ENCODE assay signal across 13 cellular contexts in the genomic region with DNA sequence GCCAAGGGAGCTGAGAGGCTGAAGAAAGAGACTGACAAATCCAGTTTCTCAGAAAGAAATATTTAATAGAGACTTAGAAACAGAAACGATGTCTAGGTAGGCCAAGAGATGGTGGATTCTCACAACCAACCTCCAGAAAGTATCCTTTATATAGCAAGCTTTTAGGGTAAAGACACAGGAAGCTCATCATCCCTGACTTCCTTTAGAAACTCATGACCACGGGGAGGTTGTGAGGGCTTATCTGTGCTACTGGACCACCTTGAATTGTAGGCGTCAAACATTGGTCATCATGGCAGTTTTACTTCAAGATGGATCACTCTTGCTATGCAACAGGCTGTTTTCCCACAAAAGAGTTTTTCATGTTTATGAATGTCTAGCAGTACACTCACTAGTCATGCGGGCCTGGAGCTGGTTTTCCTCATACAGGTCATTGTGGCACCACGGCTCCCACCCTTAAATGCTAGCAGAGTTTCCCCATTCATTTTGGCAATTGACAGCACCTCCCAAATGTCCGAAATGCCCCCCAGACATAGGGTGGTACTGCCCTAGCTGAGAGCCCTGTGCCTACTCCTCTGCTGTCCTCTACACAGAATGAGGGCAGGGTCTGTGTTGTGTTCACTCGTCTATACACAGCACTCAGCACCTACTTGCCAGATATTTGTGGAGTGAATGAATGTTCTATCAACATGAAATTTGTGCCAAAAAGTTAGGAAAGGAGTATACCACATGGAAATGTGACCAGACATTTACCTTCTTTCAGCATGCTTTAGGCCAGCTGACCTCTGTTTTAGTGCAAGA. TPM values are rescaled to one million over a fixed set of nuclear protein-coding genes. Genes with fewer than 3 reads are reported as not detected.
DNase-seq lines count a peak whose midpoint lies in the region; ATAC-seq, FAIRE-seq and TF ChIP-seq lines count a peak whose summit lies in the region.
"Had no signal": no experiment of that assay in that cellular context is flagged by ENCODE, and none has a peak within 500 bp of the region (broad histone marks: within the 10 kb centered on the region; RNA-seq: fewer than 3 reads in every experiment).

No MANE protein-coding gene starts in this region.

- FAIRE-seq in HepG2 (lab: Jason Lieb, UNC), result peak; percentile 8

- DNase-seq in HepG2 (ENCODE audit: low spot score) (no peak), NCI-H345 treated with DMSO at 0.1 percent for 48 hours (lab: John Stamatoyannopoulos, UW; ENCODE audit: unreplicated experiment) (no peak), Kasumi-1 (lab: John Stamatoyannopoulos, UW) (no peak), epidermal melanocyte (ENCODE audit: insufficient read length, low spot score) (no peak)
- DNase-seq in stimulated activated naive CD8-positive, alpha-beta T cell treated with anti-CD3 and anti-CD28 coated beads, Interleukin-15, Interleukin-2, amounts not matched to agents 100 U/mL and 50 U/mL, for 24 hours, result no peak
- DNase-seq: activated CD4-positive, alpha-beta T cell treated with anti-CD3 and anti-CD28 coated beads for 1 hour; activated gamma-delta T cell treated with Interleukin-2 at 50 U/mL for 16 hours; stimulated activated naive CD4-positive, alpha-beta T cell had no signal

- H3K4me2 ChIP-seq in HepG2 (ENCODE audit: low read depth, low read length), result no peak overlapping the region
- H3K4me2 ChIP-seq: GM23338 had no signal

- H4K20me1 ChIP-seq in HepG2 (ENCODE audit: insufficient read depth, low read length), result no peaks in the 10 kb centered on the region

- no peaks in the 10 kb centered on the region for H3K79me2 ChIP-seq in HepG2 (ENCODE audit: insufficient read depth, low read length)

- peaks cover 9 to 10% of the 10 kb centered on the region in 2 experiments; a peak in 2 of 3 replicates for H3K36me3 ChIP-seq in HEK293 (ENCODE audit: control insufficient read depth in 2 of 2, insufficient read depth in 1 of 2, low read length in 2 of 2)
- H3K36me3 ChIP-seq in HepG2 (replicated peaks in 1 of 2; ENCODE audit: control insufficient read depth in 1 of 2, insufficient read depth in 2 of 2, low read length in 2 of 2), result no peaks in the 10 kb centered on the region
- H3K36me3 ChIP-seq in subcutaneous abdominal adipose tissue (ENCODE audit: control insufficient read depth in 5 of 5, insufficient read depth in 5 of 5, low read length in 5 of 5), result peaks cover 2 to 15% (median 6%) of the 10 kb centered on the region in 5 donors

- H3K4me3 ChIP-seq in HEK293 (ENCODE audit: low read depth, low read length), result no peak overlapping the region
- no peak overlapping the region for H3K4me3 ChIP-seq in HepG2 (replicated peaks in 1 of 3; ENCODE audit: insufficient read depth in 1 of 3, low read depth in 2 of 3, low read length in 3 of 3)
- no peak overlapping the region for H3K4me3 ChIP-seq in subcutaneous abdominal adipose tissue (ENCODE audit: low read depth in 1 of 5, low read length in 5 of 5)
- H3K4me3 ChIP-seq: GM23338, SJSA1 had no signal

- H3K9me3 ChIP-seq in HEK293 (ENCODE audit: control insufficient read depth, insufficient read depth, low read depth, low read length) (no peaks in the 10 kb centered on the region), HepG2 (ENCODE audit: low read length) (no peaks in the 10 kb centered on the region), subcutaneous abdominal adipose tissue (ENCODE audit: control insufficient read depth in 5 of 5, low read length in 5 of 5) (no peaks in the 10 kb centered on the region)
- H3K9me3 ChIP-seq: SJSA1 had no signal

- peaks cover 3% of the 10 kb centered on the region; the same call in 1 of the 2 replicates for H3K4me1 ChIP-seq in HEK293 (ENCODE audit: control insufficient read depth, insufficient read depth, low read length)
- no peaks in the 10 kb centered on the region for H3K4me1 ChIP-seq in HepG2 (ENCODE audit: insufficient read depth, low read length)
- H3K4me1 ChIP-seq in subcutaneous abdominal adipose tissue (ENCODE audit: control insufficient read depth in 5 of 5, insufficient read depth in 5 of 5, low read length in 5 of 5), result peaks cover 0 to 43% (median 32%) of the 10 kb centered on the region in 5 donors
- H3K4me1 ChIP-seq: SJSA1 had no signal

- H3K27me3 ChIP-seq in HepG2 (ENCODE audit: control insufficient read depth in 1 of 2, insufficient read depth in 2 of 2, low read length in 2 of 2), result no peaks in the 10 kb centered on the region
- H3K27me3 ChIP-seq in subcutaneous abdominal adipose tissue (ENCODE audit: control insufficient read depth in 5 of 5, insufficient read depth in 4 of 5, low read length in 5 of 5), result no peaks in the 10 kb centered on the region
- H3K27me3 ChIP-seq: SJSA1 had no signal

- BruUV-seq in HepG2 (replicated peaks; lab: Mats Ljungman, UMichigan), result no TSS peak

- H2AFZ ChIP-seq in HepG2 (ENCODE audit: low read length), result no peak overlapping the region
- H2AFZ ChIP-seq: GM23338 had no signal

- TF ChIP-seq RAD21 in HepG2 (CRISPR knock-in tag; IDR thresholded peaks at IDR 0.05), result no peak

- H3K9ac ChIP-seq in HepG2 (ENCODE audit: insufficient read depth, low read depth, low read length) (no peak overlapping the region), subcutaneous abdominal adipose tissue (ENCODE audit: low read length in 5 of 5) (peak overlapping the region in 1 of 5 donors; percentile 23)

- WGBS in HepG2 (ENCODE audit: low lambda C conversion rate), result 87% methylated on average over 7 of the region's 7 CpGs

- no peak overlapping the region for H3K27ac ChIP-seq in HEK293 (ENCODE audit: extremely low read depth, low read depth, low read length)
- peak overlapping the region; percentile 51 for H3K27ac ChIP-seq in angular gyrus (ENCODE audit: low read depth, low read length)
- no peak overlapping the region for H3K27ac ChIP-seq in HepG2 (ENCODE audit: extremely low read length, insufficient read depth, low read length)
- H3K27ac ChIP-seq in subcutaneous abdominal adipose tissue (ENCODE audit: low read depth, low read length), result peak overlapping the region; percentile 69
- H3K27ac ChIP-seq: SJSA1 had no signal

- intact Hi-C loops in HepG2 (cut with micrococcal nuclease; ENCODE audit: unreplicated experiment), result no loop called here

- in situ Hi-C loops in HepG2 (cut with HindIII; ENCODE audit: extremely low pct_ligation_motif_present, low pct_unique_long_range_greater_than_20kb), result no loop called here

- TF ChIP-seq EP300 in HepG2 (IDR thresholded peaks at IDR 0.05; ENCODE audit: low read depth in 2 of 2, low read length in 2 of 2) (no peak), HepG2 (CRISPR knock-in tag; IDR thresholded peaks at IDR 0.05; ENCODE audit: borderline replicate concordance) (no peak)

- ATAC-seq in HepG2, result no peak
- no peak for ATAC-seq in stimulated activated naive CD8-positive, alpha-beta T cell treated with anti-CD3 and anti-CD28 coated beads, Interleukin-15, Interleukin-2, amounts not matched to agents 100 U/mL and 50 U/mL, for 24 hours
- ATAC-seq: GM23338 had no signal

- CTCF ChIA-PET in HEK293 (lab: Yijun Ruan, JAX) (no interaction called here), HepG2 (lab: Yijun Ruan, JAX; ENCODE audit: low intra/inter-chr PET ratio, low total read pairs) (no interaction called here)

- no peak for TF ChIP-seq POLR2A in HepG2 (IDR thresholded peaks at IDR 0.05; ENCODE audit: insufficient read depth in 1 of 2, low read depth in 2 of 2, low read length in 2 of 2)

- POLR2A ChIA-PET in HEK293 (lab: Yijun Ruan, JAX) (no interaction called here), HepG2 (lab: Yijun Ruan, JAX) (no interaction called here)

- TF ChIP-seq CTCF in HEK293 (tag by site-specific recombination; IDR thresholded peaks at IDR 0.05), result no peak
- TF ChIP-seq CTCF in HepG2 (CRISPR knock-in tag; IDR thresholded peaks at IDR 0.05), result no peak

RNA-seq across cellular contexts. Expression of a gene that starts 26.0 kb away (rescaled TPM):
- 2.1 and 2.4 TPM in 2 replicates for total RNA-seq in HepG2 (2016; rRNA removed; fragmentation: Illumina TruSeq; extraction: Trizol)
- total RNA-seq in HepG2 (2016; cell fraction: cytosol; rRNA removed; fragmentation: Illumina TruSeq; extraction: Trizol; ENCODE audit: low read depth), result 1.7 and 1.9 TPM in 2 replicates
- total RNA-seq in HepG2 (2016; cell fraction: insoluble cytoplasmic fraction; rRNA removed; fragmentation: Illumina TruSeq; extraction: Trizol), result 2.1 and 2.5 TPM in 2 replicates
- 4.3 and 5.3 TPM in 2 replicates for total RNA-seq in HepG2 (2016; cell fraction: membrane; rRNA removed; fragmentation: Illumina TruSeq; extraction: Trizol)
- 1.7 and 1.8 TPM in 2 replicates for total RNA-seq in HepG2 (2016; cell fraction: nucleus; rRNA removed; fragmentation: Illumina TruSeq; extraction: Trizol)
- 1.9 and 2.9 TPM in 2 replicates for polyA plus RNA-seq in HepG2 (2011; rRNA removed)
- polyA plus RNA-seq in HepG2 (2011; cell fraction: cytosol; rRNA removed), result 2.0 and 3.4 TPM in 2 replicates
- polyA plus RNA-seq in HepG2 (2011; cell fraction: nucleus; rRNA removed), result 1.9 and 2.3 TPM in 2 replicates
- 2.9 and 4.3 TPM in 2 replicates for polyA plus RNA-seq in HepG2 (2012)
- polyA plus RNA-seq in HepG2 (2016; cell fraction: cytosol; fragmentation: Illumina TruSeq; extraction: Trizol; ENCODE audit: low read depth), result 1.9 and 2.8 TPM in 2 replicates
- polyA plus RNA-seq in HepG2 (2016; cell fraction: insoluble cytoplasmic fraction; fragmentation: Illumina TruSeq; extraction: Trizol; ENCODE audit: low read depth), result 2.4 and 2.8 TPM in 2 replicates
- 3.7 and 4.6 TPM in 2 replicates for polyA plus RNA-seq in HepG2 (2016; cell fraction: membrane; fragmentation: Illumina TruSeq; extraction: Trizol; ENCODE audit: low read depth)
- 2.2 and 2.6 TPM in 2 replicates for polyA plus RNA-seq in HepG2 (2016; cell fraction: nucleus; fragmentation: Illumina TruSeq; extraction: Trizol; ENCODE audit: insufficient read depth, low read depth)
- 1.9 and 13.7 TPM in 2 replicates for polyA minus RNA-seq in HepG2 (2011; rRNA and poly(A)+ RNA removed; ENCODE audit: low replicate concordance)
- polyA minus RNA-seq in HepG2 (2011; cell fraction: cytosol; rRNA and poly(A)+ RNA removed), result 0.88 and 2.4 TPM in 2 replicates
- 2.4 and 3.1 TPM in 2 replicates for polyA minus RNA-seq in HepG2 (2011; cell fraction: nucleus; rRNA and poly(A)+ RNA removed)

RNA-seq across cellular contexts. Expression of a gene that starts 26.1 kb away (rescaled TPM):
- total RNA-seq in HepG2 (2016; rRNA removed; fragmentation: Illumina TruSeq; extraction: Trizol), result 9.9 and 10.4 TPM in 2 replicates
- 3.3 and 5.5 TPM in 2 replicates for total RNA-seq in HepG2 (2016; cell fraction: cytosol; rRNA removed; fragmentation: Illumina TruSeq; extraction: Trizol; ENCODE audit: low read depth)
- 10.0 and 12.4 TPM in 2 replicates for total RNA-seq in HepG2 (2016; cell fraction: insoluble cytoplasmic fraction; rRNA removed; fragmentation: Illumina TruSeq; extraction: Trizol)
- 13.3 and 16.6 TPM in 2 replicates for total RNA-seq in HepG2 (2016; cell fraction: membrane; rRNA removed; fragmentation: Illumina TruSeq; extraction: Trizol)
- total RNA-seq in HepG2 (2016; cell fraction: nucleus; rRNA removed; fragmentation: Illumina TruSeq; extraction: Trizol), result 9.2 and 11.0 TPM in 2 replicates
- 14.2 and 15.3 TPM in 2 replicates for polyA plus RNA-seq in HepG2 (2011; rRNA removed)
- 7.9 and 10.3 TPM in 2 replicates for polyA plus RNA-seq in HepG2 (2011; cell fraction: cytosol; rRNA removed)
- 26.2 and 28.8 TPM in 2 replicates for polyA plus RNA-seq in HepG2 (2011; cell fraction: nucleus; rRNA removed)
- polyA plus RNA-seq in HepG2 (2012), result 11.3 and 19.1 TPM in 2 replicates
- polyA plus RNA-seq in HepG2 (2016; cell fraction: cytosol; fragmentation: Illumina TruSeq; extraction: Trizol; ENCODE audit: low read depth), result 8.8 and 10.2 TPM in 2 replicates
- 14.1 and 17.4 TPM in 2 replicates for polyA plus RNA-seq in HepG2 (2016; cell fraction: insoluble cytoplasmic fraction; fragmentation: Illumina TruSeq; extraction: Trizol; ENCODE audit: low read depth)
- 15.9 and 20.9 TPM in 2 replicates for polyA plus RNA-seq in HepG2 (2016; cell fraction: membrane; fragmentation: Illumina TruSeq; extraction: Trizol; ENCODE audit: low read depth)
- polyA plus RNA-seq in HepG2 (2016; cell fraction: nucleus; fragmentation: Illumina TruSeq; extraction: Trizol; ENCODE audit: insufficient read depth, low read depth), result 19.6 and 24.7 TPM in 2 replicates
- 10.9 and 13.6 TPM in 2 replicates for polyA minus RNA-seq in HepG2 (2011; rRNA and poly(A)+ RNA removed; ENCODE audit: low replicate concordance)
- polyA minus RNA-seq in HepG2 (2011; cell fraction: cytosol; rRNA and poly(A)+ RNA removed), result 6.4 and 6.5 TPM in 2 replicates
- polyA minus RNA-seq in HepG2 (2011; cell fraction: nucleus; rRNA and poly(A)+ RNA removed), result 25.6 and 33.1 TPM in 2 replicates

RNA-seq across cellular contexts. Expression of a gene that starts 48.4 kb away (rescaled TPM):
- 37.8 and 53.2 TPM in 2 replicates for total RNA-seq in HepG2 (2016; rRNA removed; fragmentation: Illumina TruSeq; extraction: Trizol)
- 38.8 and 39.9 TPM in 2 replicates for total RNA-seq in HepG2 (2016; cell fraction: cytosol; rRNA removed; fragmentation: Illumina TruSeq; extraction: Trizol; ENCODE audit: low read depth)
- total RNA-seq in HepG2 (2016; cell fraction: insoluble cytoplasmic fraction; rRNA removed; fragmentation: Illumina TruSeq; extraction: Trizol), result 36.4 and 55.8 TPM in 2 replicates
- 48.7 and 54.0 TPM in 2 replicates for total RNA-seq in HepG2 (2016; cell fraction: membrane; rRNA removed; fragmentation: Illumina TruSeq; extraction: Trizol)
- 73.3 and 84.2 TPM in 2 replicates for total RNA-seq in HepG2 (2016; cell fraction: nucleus; rRNA removed; fragmentation: Illumina TruSeq; extraction: Trizol)
- 73.6 and 90.2 TPM in 2 replicates for polyA plus RNA-seq in HepG2 (2011; rRNA removed)
- 29.3 and 45.8 TPM in 2 replicates for polyA plus RNA-seq in HepG2 (2011; cell fraction: cytosol; rRNA removed)
- 33.9 and 45.5 TPM in 2 replicates for polyA plus RNA-seq in HepG2 (2011; cell fraction: nucleus; rRNA removed)
- polyA plus RNA-seq in HepG2 (2012), result 47.8 and 64.6 TPM in 2 replicates
- polyA plus RNA-seq in HepG2 (2016; cell fraction: cytosol; fragmentation: Illumina TruSeq; extraction: Trizol; ENCODE audit: low read depth), result 49.0 and 67.5 TPM in 2 replicates
- 39.6 and 42.5 TPM in 2 replicates for polyA plus RNA-seq in HepG2 (2016; cell fraction: insoluble cytoplasmic fraction; fragmentation: Illumina TruSeq; extraction: Trizol; ENCODE audit: low read depth)
- polyA plus RNA-seq in HepG2 (2016; cell fraction: membrane; fragmentation: Illumina TruSeq; extraction: Trizol; ENCODE audit: low read depth), result 52.4 and 65.1 TPM in 2 replicates
- 97.0 and 101 TPM in 2 replicates for polyA plus RNA-seq in HepG2 (2016; cell fraction: nucleus; fragmentation: Illumina TruSeq; extraction: Trizol; ENCODE audit: insufficient read depth, low read depth)
- polyA minus RNA-seq in HepG2 (2011; rRNA and poly(A)+ RNA removed; ENCODE audit: low replicate concordance), result 10.2 and 29.3 TPM in 2 replicates
- 19.8 and 25.3 TPM in 2 replicates for polyA minus RNA-seq in HepG2 (2011; cell fraction: cytosol; rRNA and poly(A)+ RNA removed)
- 99.8 and 108 TPM in 2 replicates for polyA minus RNA-seq in HepG2 (2011; cell fraction: nucleus; rRNA and poly(A)+ RNA removed)

RNA-seq across cellular contexts. Expression of a gene that starts 48.6 kb away (rescaled TPM):
- 20.1 and 27.7 TPM in 2 replicates for total RNA-seq in HepG2 (2016; rRNA removed; fragmentation: Illumina TruSeq; extraction: Trizol)
- 7.2 and 8.6 TPM in 2 replicates for total RNA-seq in HepG2 (2016; cell fraction: cytosol; rRNA removed; fragmentation: Illumina TruSeq; extraction: Trizol; ENCODE audit: low read depth)
- 21.8 and 30.2 TPM in 2 replicates for total RNA-seq in HepG2 (2016; cell fraction: insoluble cytoplasmic fraction; rRNA removed; fragmentation: Illumina TruSeq; extraction: Trizol)
- 11.7 and 13.1 TPM in 2 replicates for total RNA-seq in HepG2 (2016; cell fraction: membrane; rRNA removed; fragmentation: Illumina TruSeq; extraction: Trizol)
- 11.9 and 12.5 TPM in 2 replicates for total RNA-seq in HepG2 (2016; cell fraction: nucleus; rRNA removed; fragmentation: Illumina TruSeq; extraction: Trizol)
- 7.1 and 10.7 TPM in 2 replicates for polyA plus RNA-seq in HepG2 (2011; rRNA removed)
- polyA plus RNA-seq in HepG2 (2011; cell fraction: cytosol; rRNA removed), result 2.9 and 5.3 TPM in 2 replicates
- polyA plus RNA-seq in HepG2 (2011; cell fraction: nucleus; rRNA removed), result 3.3 and 4.4 TPM in 2 replicates
- polyA plus RNA-seq in HepG2 (2012), result 19.6 and 22.5 TPM in 2 replicates
- 7.6 and 8.0 TPM in 2 replicates for polyA plus RNA-seq in HepG2 (2016; cell fraction: cytosol; fragmentation: Illumina TruSeq; extraction: Trizol; ENCODE audit: low read depth)
- polyA plus RNA-seq in HepG2 (2016; cell fraction: insoluble cytoplasmic fraction; fragmentation: Illumina TruSeq; extraction: Trizol; ENCODE audit: low read depth), result 28.7 and 29.0 TPM in 2 replicates
- 9.3 TPM in 2 replicates for polyA plus RNA-seq in HepG2 (2016; cell fraction: membrane; fragmentation: Illumina TruSeq; extraction: Trizol; ENCODE audit: low read depth)
- polyA plus RNA-seq in HepG2 (2016; cell fraction: nucleus; fragmentation: Illumina TruSeq; extraction: Trizol; ENCODE audit: insufficient read depth, low read depth), result 11.8 and 12.8 TPM in 2 replicates
- 5.7 and 6.6 TPM in 2 replicates for polyA minus RNA-seq in HepG2 (2011; rRNA and poly(A)+ RNA removed; ENCODE audit: low replicate concordance)
- 8.4 and 9.8 TPM in 2 replicates for polyA minus RNA-seq in HepG2 (2011; cell fraction: cytosol; rRNA and poly(A)+ RNA removed)
- polyA minus RNA-seq in HepG2 (2011; cell fraction: nucleus; rRNA and poly(A)+ RNA removed), result 25.0 and 26.4 TPM in 2 replicates

Comparison
In these comparisons a context has a peak if more than half of its experiments do, and no peak if none do; other contexts are left out.
1. H3K27ac ChIP-seq: peak in angular gyrus (single experiment) and subcutaneous abdominal adipose tissue (single experiment); none in HEK293 (single experiment) and HepG2 (single experiment).